In genomic region chr7:52958621-52959140, GRCh38 we compare ENCODE assay signal across 1 cellular context.
TF ChIP-seq lines count a peak whose summit lies in the region.

No MANE protein-coding gene starts in this region.

TF ChIP-seq in SK-N-SH, 30 proteins besides CTCF, POLR2A, EP300 and RAD21 (continued from another document):
- TF ChIP-seq REST (IDR thresholded peaks at IDR 0.05; ENCODE audit: low read depth, low read length) = no peak
- no peak for TF ChIP-seq RCOR1 (IDR thresholded peaks at IDR 0.05; ENCODE audit: low read length)
- TF ChIP-seq JUND (IDR thresholded peaks at IDR 0.05) = no peak
- no peak for TF ChIP-seq RFX5 (IDR thresholded peaks at IDR 0.05; ENCODE audit: low read length)
- no peak for TF ChIP-seq YY1 (IDR thresholded peaks at IDR 0.05; ENCODE audit: low read depth)
- no peak for TF ChIP-seq ZBTB33 (IDR thresholded peaks at IDR 0.05; ENCODE audit: borderline replicate concordance, low read depth)
